15 cellular contexts compared by ENCODE assay signal in genomic region chr6:105759015-105759414, GRCh38.
A peak's percentile ranks its signal among the peaks of the same experiment; 100 is the strongest.
DNase-seq lines count a peak whose midpoint lies in the region; ATAC-seq and TF ChIP-seq lines count a peak whose summit lies in the region.
"Had no signal": no experiment of that assay in that cellular context is flagged by ENCODE, and none has a peak within 500 bp of the region (broad histone marks: within the 10 kb centered on the region; RNA-seq: fewer than 3 reads in every experiment).

No MANE protein-coding gene starts in this region.

- no peak overlapping the region for H3K27ac Mint-ChIP-seq in glutamatergic neuron (ENCODE audit: unreplicated experiment)

- intact Hi-C loops in mucosa of descending colon (cut with DNase I, micrococcal nuclease): no loop called here

- ATAC-seq in mucosa of descending colon: peak; percentile 70

- no peaks in the 10 kb centered on the region for H3K4me1 Mint-ChIP-seq in glutamatergic neuron (ENCODE audit: low read depth, unreplicated experiment)
- H3K4me1 Mint-ChIP-seq: CD14-positive monocyte had no signal

- H3K36me3 ChIP-seq in mucosa of descending colon (ENCODE audit: low read depth): no peaks in the 10 kb centered on the region

- H3K4me3 Mint-ChIP-seq in glutamatergic neuron (ENCODE audit: unreplicated experiment): no peak overlapping the region
- H3K4me3 Mint-ChIP-seq: CD14-positive monocyte, H9 had no signal

- H3K36me3 Mint-ChIP-seq in glutamatergic neuron (ENCODE audit: unreplicated experiment): no peaks in the 10 kb centered on the region
- H3K36me3 Mint-ChIP-seq: CD14-positive monocyte had no signal

- peaks cover 19% of the 10 kb centered on the region for H3K4me1 ChIP-seq in mucosa of descending colon (ENCODE audit: low read depth)

- no peak for TF ChIP-seq CTCF in epithelial cell of esophagus (IDR thresholded peaks at IDR 0.05; ENCODE audit: insufficient read depth, low read depth, low read length, missing control alignments)
- TF ChIP-seq CTCF in mucosa of descending colon (IDR thresholded peaks at IDR 0.05): no peak
- TF ChIP-seq CTCF in glutamatergic neuron (IDR thresholded peaks at IDR 0.05; ENCODE audit: partially characterized antibody, unreplicated experiment): no peak

- no peaks in the 10 kb centered on the region for H3K9me3 ChIP-seq in mucosa of descending colon

- H3K4me3 ChIP-seq in epithelial cell of esophagus (ENCODE audit: low read length) (no peak overlapping the region), mucosa of descending colon (no peak overlapping the region)

- DNase-seq in DMS53 treated with DMSO at 0.1 percent for 48 hours (lab: John Stamatoyannopoulos, UW; ENCODE audit: unreplicated experiment): peak; percentile 39
- peak; percentile 42 for DNase-seq in NCI-H510A treated with DMSO at 0.1 percent for 48 hours (lab: John Stamatoyannopoulos, UW)
- DNase-seq in epithelial cell of esophagus (ENCODE audit: low read depth): peak; percentile 90
- no peak for DNase-seq in mucosa of descending colon
- DNase-seq in NCI-H2107 treated with DMSO at 0.1 percent for 48 hours (lab: John Stamatoyannopoulos, UW; ENCODE audit: unreplicated experiment): no peak
- DNase-seq in NCI-H1417 treated with DMSO at 0.1 percent for 48 hours (lab: John Stamatoyannopoulos, UW): no peak
- no peak for DNase-seq in glutamatergic neuron
- DNase-seq in activated CD4-positive, alpha-beta T cell treated with anti-CD3 and anti-CD28 coated beads, Interleukin-2, amount 50 U/mL, for 1 hour: no peak
- DNase-seq: AML-193, DMS153, H9, MV-4-11, NCI-H2081, NCI-H524 had no signal

- peaks cover 2% of the 10 kb centered on the region for H3K27me3 Mint-ChIP-seq in glutamatergic neuron (ENCODE audit: unreplicated experiment)

- no peaks in the 10 kb centered on the region for H3K9me3 Mint-ChIP-seq in glutamatergic neuron (ENCODE audit: unreplicated experiment)

Comparison
In these comparisons a context has a peak if more than half of its experiments do, and no peak if none do; other contexts are left out.
1. DNase-seq: peak in DMS53 treated with DMSO at 0.1 percent for 48 hours (single experiment), NCI-H510A treated with DMSO at 0.1 percent for 48 hours (single experiment) and epithelial cell of esophagus (single experiment); none in mucosa of descending colon (0 of 3), NCI-H2107 treated with DMSO at 0.1 percent for 48 hours (single experiment), NCI-H1417 treated with DMSO at 0.1 percent for 48 hours (single experiment), glutamatergic neuron (single experiment) and activated CD4-positive, alpha-beta T cell treated with anti-CD3 and anti-CD28 coated beads, Interleukin-2, amount 50 U/mL, for 1 hour (single experiment).